ENCODE assay signal across 17 cellular contexts in genomic region chrX:152619897-152620296, GRCh38. TPM values are rescaled to one million over a fixed set of nuclear protein-coding genes. Genes with fewer than 3 reads are reported as not detected.
A peak's percentile ranks its signal among the peaks of the same experiment; 100 is the strongest.
DNase-seq lines count a peak whose midpoint lies in the region; ATAC-seq, FAIRE-seq and TF ChIP-seq lines count a peak whose summit lies in the region.
"Had no signal": no experiment of that assay in that cellular context is flagged by ENCODE, and none has a peak within 500 bp of the region (broad histone marks: within the 10 kb centered on the region; RNA-seq: fewer than 3 reads in every experiment).

No MANE protein-coding gene starts in this region.

- TF ChIP-seq CTCF in RWPE1 (conservative IDR thresholded peaks at IDR 0.05; ENCODE audit: low read depth): no peak
- TF ChIP-seq CTCF in astrocyte (IDR thresholded peaks at IDR 0.05; ENCODE audit: insufficient read depth, low read depth, low read length): no peak

- no peak overlapping the region for H3K4me2 ChIP-seq in astrocyte (ENCODE audit: low read length)
- H3K4me2 ChIP-seq: GM23338 had no signal

- no peaks in the 10 kb centered on the region for H4K20me1 ChIP-seq in astrocyte (ENCODE audit: insufficient read depth, low read length)

- no peak overlapping the region for H3K9ac ChIP-seq in astrocyte (ENCODE audit: low read length)

- DNase-seq in DMS 273 (lab: John Stamatoyannopoulos, UW; ENCODE audit: unreplicated experiment): peak; percentile 7
- no peak for DNase-seq in DMS 273 treated with DMSO at 0.1 percent for 48 hours (lab: John Stamatoyannopoulos, UW)
- DNase-seq in RWPE1 (ENCODE audit: low spot score): peak; percentile 8
- DNase-seq in astrocyte (ENCODE audit: low read depth): peak; percentile 20
- DNase-seq: CD8-positive, alpha-beta T cell; COR-L47; DMS79 treated with DMSO at 0.1 percent for 48 hours; H7 had no signal

- no peaks in the 10 kb centered on the region for H3K9me3 ChIP-seq in astrocyte (ENCODE audit: insufficient read depth, low read depth, low read length)

- no peaks in the 10 kb centered on the region for H3K36me3 Mint-ChIP-seq in astrocyte (ENCODE audit: low read depth, unreplicated experiment)
- H3K36me3 Mint-ChIP-seq: CD14-positive monocyte; CD8-positive, alpha-beta T cell had no signal

- H3K4me1 Mint-ChIP-seq in astrocyte (ENCODE audit: low read depth, unreplicated experiment): no peaks in the 10 kb centered on the region
- H3K4me1 Mint-ChIP-seq: CD14-positive monocyte, GM23338 had no signal

- no peak overlapping the region for H3K27ac Mint-ChIP-seq in astrocyte (ENCODE audit: unreplicated experiment)
- H3K27ac Mint-ChIP-seq: CD14-positive monocyte; CD8-positive, alpha-beta T cell; GM23338 had no signal

- no peak overlapping the region for H3K27ac ChIP-seq in RWPE1
- no peak overlapping the region for H3K27ac ChIP-seq in astrocyte (ENCODE audit: low read depth, low read length)
- H3K27ac ChIP-seq: 22Rv1, HL-60 had no signal

- H3K79me2 ChIP-seq in astrocyte (ENCODE audit: insufficient read depth, low read length): no peaks in the 10 kb centered on the region

- ATAC-seq in GM18498 (IDR thresholded peaks at IDR 0.05; ENCODE audit: unreplicated experiment) (no peak), HG02588 (IDR thresholded peaks at IDR 0.05; ENCODE audit: unreplicated experiment) (no peak), HG02571 (IDR thresholded peaks at IDR 0.05; ENCODE audit: unreplicated experiment) (no peak)
- ATAC-seq: CD8-positive, alpha-beta T cell; GM23338 had no signal

- no peaks in the 10 kb centered on the region for H3K9me3 Mint-ChIP-seq in astrocyte (ENCODE audit: unreplicated experiment)
- H3K9me3 Mint-ChIP-seq: CD14-positive monocyte; CD8-positive, alpha-beta T cell; GM23338 had no signal

- no peak overlapping the region for H3K4me3 ChIP-seq in astrocyte (ENCODE audit: insufficient read depth, low read depth, low read length)
- H3K4me3 ChIP-seq: GM23338 had no signal

- peak; percentile 85 for FAIRE-seq in astrocyte (lab: Jason Lieb, UNC)
- FAIRE-seq: GM18507 had no signal

- no peaks in the 10 kb centered on the region for H3K36me3 ChIP-seq in astrocyte (ENCODE audit: insufficient read depth, low read length)

- H3K27me3 Mint-ChIP-seq in astrocyte (ENCODE audit: low read depth, unreplicated experiment): peaks cover 8% of the 10 kb centered on the region

- no peak overlapping the region for H2AFZ ChIP-seq in astrocyte (ENCODE audit: low read depth, low read length)
- H2AFZ ChIP-seq: GM23338 had no signal

- POLR2A ChIA-PET in RWPE1 (lab: Yijun Ruan, JAX; ENCODE audit: low non-redundant PET): no interaction called here

- H3K4me3 Mint-ChIP-seq in astrocyte (ENCODE audit: unreplicated experiment): no peak overlapping the region
- H3K4me3 Mint-ChIP-seq: CD14-positive monocyte; CD8-positive, alpha-beta T cell; GM23338 had no signal

- no peaks in the 10 kb centered on the region for H3K4me1 ChIP-seq in astrocyte (ENCODE audit: insufficient read depth, low read length)

- CTCF ChIA-PET in RWPE1 (lab: Yijun Ruan, JAX): no interaction called here

- no peaks in the 10 kb centered on the region for H3K27me3 ChIP-seq in astrocyte (ENCODE audit: insufficient read depth, low read length)

RNA-seq across cellular contexts. Expression of gene GABRQ, which starts 17.8 kb away (rescaled TPM):
- 0.41 and 0.43 TPM in 2 replicates for total RNA-seq in astrocyte
- total RNA-seq: A673; CD8-positive, alpha-beta T cell had no signal
